ENCODE assay signal across 9 cellular contexts in the genomic region with DNA sequence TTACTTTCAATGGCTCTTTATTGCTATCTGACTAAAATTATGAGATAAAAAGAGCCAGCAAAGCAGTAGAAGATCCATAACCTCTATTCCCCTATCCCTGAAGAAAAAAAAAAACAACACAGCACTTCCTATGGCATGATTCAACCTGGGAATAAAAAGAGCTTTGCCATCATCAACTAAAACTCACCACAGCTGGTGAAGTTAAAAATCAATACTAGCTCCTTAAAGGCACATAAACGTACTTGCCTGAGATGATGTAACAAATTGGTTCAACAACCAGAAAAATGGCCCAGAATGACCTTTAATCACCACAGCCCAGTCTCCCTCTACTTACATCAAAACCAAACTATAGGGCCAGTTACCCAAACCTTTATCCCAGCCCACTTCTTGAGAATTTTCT.
"Had no signal": no experiment of that assay in that cellular context is flagged by ENCODE, and none has a peak within 500 bp of the region (broad histone marks: within the 10 kb centered on the region; RNA-seq: fewer than 3 reads in every experiment).

No MANE protein-coding gene starts in this region.

- ATAC-seq: HCT116, K562 had no signal

- FAIRE-seq: HTR-8/SVneo, K562 had no signal

- H3K27ac Mint-ChIP-seq: HFFc6 had no signal

- H3K9me3 Mint-ChIP-seq: HFFc6 had no signal

- DNase-seq: GM23248, GOT3, H7, HFFc6, IMR-90, KG1 had no signal

- H3K4me3 Mint-ChIP-seq: HFFc6 had no signal
